In the genomic region with DNA sequence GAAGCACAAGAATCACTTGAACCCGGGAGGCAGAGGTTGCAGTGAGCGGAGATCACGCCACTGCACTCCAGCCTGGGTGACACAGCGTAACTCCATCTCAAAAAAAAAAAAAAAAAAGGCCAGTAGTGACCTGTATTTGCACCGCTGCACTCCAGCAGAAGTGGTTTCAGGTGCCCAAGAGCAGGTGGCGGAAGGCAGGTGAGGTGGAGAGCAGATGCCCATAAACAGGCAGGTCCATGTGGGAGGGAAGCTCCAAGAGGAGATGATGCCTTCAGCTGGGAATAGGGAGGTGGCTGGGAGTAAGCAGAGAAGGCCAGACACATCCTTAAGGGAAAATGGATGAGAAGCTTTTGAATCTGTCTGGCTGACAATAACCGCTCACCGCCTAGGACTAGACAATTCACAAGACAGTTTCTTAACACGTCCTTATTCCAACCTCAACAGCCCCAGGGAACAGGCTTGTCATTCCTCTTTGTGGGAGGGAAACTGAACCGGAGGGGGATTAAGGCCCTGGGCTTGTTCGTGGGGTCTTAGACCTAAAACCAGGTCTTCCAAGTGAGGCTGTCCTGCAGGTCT, we compare ENCODE assay signal across 12 cellular contexts. TPM values are rescaled to one million over a fixed set of nuclear protein-coding genes. Genes with fewer than 3 reads are reported as not detected.
DNase-seq lines count a peak whose midpoint lies in the region; ATAC-seq, FAIRE-seq and TF ChIP-seq lines count a peak whose summit lies in the region.
"Had no signal": no experiment of that assay in that cellular context is flagged by ENCODE, and none has a peak within 500 bp of the region (broad histone marks: within the 10 kb centered on the region; RNA-seq: fewer than 3 reads in every experiment).

No MANE protein-coding gene starts in this region.

- in situ Hi-C loops in GM12878 (cut with MboI) (no loop called here), HAP-1 (cut with MboI; ENCODE audit: low sequenced_read_pairs) (no loop called here)

- H3K27ac ChIP-seq in GM12878 (ENCODE audit: control insufficient read depth, insufficient read depth) (no peak overlapping the region), osteoblast (ENCODE audit: low read depth, low read length) (no peak overlapping the region)

- 21% methylated on average over 8 of the region's 11 CpGs for WGBS in GM12878 (ENCODE audit: insufficient coverage, insufficient replicate concordance, low lambda C conversion rate, missing lambda C conversion rate)

- RAD21 ChIA-PET in GM12878 (lab: Charles Lee; ENCODE audit: unreplicated experiment) = interaction anchor here (1.7 to 3.0 kb wide), 4 partner anchors 11 to 99 kb away, joined by 6 to 10 read pairs (median 6); no protein-coding TSS in a partner anchor

- DNase-seq in DMS53 treated with DMSO at 0.1 percent for 48 hours (lab: John Stamatoyannopoulos, UW; ENCODE audit: unreplicated experiment) (peak; percentile 100), NCI-H2029 treated with DMSO at 0.1 percent for 48 hours (lab: John Stamatoyannopoulos, UW) (peak; percentile 96), GM12878 (ENCODE audit: low read depth, low spot score) (no peak), osteoblast (ENCODE audit: insufficient read length, low spot score, missing footprints) (peak; percentile 71), Right ventricle myocardium inferior (ENCODE audit: missing footprints) (no peak), HAP-1 (ENCODE audit: low spot score in 2 of 2) (no peak), erythroblast (lab: John Stamatoyannopoulos, UW) (no peak), frontal cortex (ENCODE audit: low spot score in 2 of 2) (no peak)
- DNase-seq: amygdala, KG1, T-helper 17 cell had no signal

- POLR2A ChIA-PET in GM12878 (lab: Charles Lee) = interaction anchor here (0.6 kb wide), 1 partner anchor 66 kb away, joined by 3 read pairs; no protein-coding TSS in a partner anchor

- no peak overlapping the region for H2AFZ ChIP-seq in GM12878 (ENCODE audit: control insufficient read depth, low read depth, low read length)
- H2AFZ ChIP-seq in osteoblast (ENCODE audit: low read length) = no peak overlapping the region

- BruUV-seq in GM12878 (replicated peaks; lab: Mats Ljungman, UMichigan) = no TSS peak

- TF ChIP-seq CTCF in GM12878 (IDR thresholded peaks at IDR 0.05 in 2 of 3, conservative IDR thresholded peaks at IDR 0.05 in 1 of 3; ENCODE audit: control insufficient read depth in 2 of 3, extremely low read depth in 1 of 3, insufficient read depth in 1 of 3, low read depth in 3 of 3, low read length in 3 of 3) (no peak), osteoblast (IDR thresholded peaks at IDR 0.05; ENCODE audit: extremely low read depth, low read depth, low read length) (no peak)

- H3K4me2 ChIP-seq in GM12878 (ENCODE audit: control insufficient read depth, insufficient read depth) (no peak overlapping the region), osteoblast (ENCODE audit: insufficient read depth, low read length) (no peak overlapping the region)

- H3K36me3 ChIP-seq in GM12878 (ENCODE audit: control insufficient read depth in 2 of 2, insufficient read depth in 2 of 2, low read length in 1 of 2) (no peaks in the 10 kb centered on the region), osteoblast (ENCODE audit: insufficient read depth, low read length) (no peaks in the 10 kb centered on the region), HAP-1 (replicated peaks) (no peaks in the 10 kb centered on the region)

- peaks cover 4% of the 10 kb centered on the region for H3K4me1 ChIP-seq in GM12878 (ENCODE audit: control insufficient read depth, insufficient read depth, low read length)
- H3K4me1 ChIP-seq in osteoblast (ENCODE audit: insufficient read depth, low read length) = peaks cover 5% of the 10 kb centered on the region
- no peaks in the 10 kb centered on the region for H3K4me1 ChIP-seq in HAP-1

- H3K9me3 ChIP-seq in GM12878 (replicated peaks; ENCODE audit: control insufficient read depth, insufficient read depth, low read length) = no peaks in the 10 kb centered on the region
- no peaks in the 10 kb centered on the region for H3K9me3 ChIP-seq in osteoblast (ENCODE audit: low read depth, low read length)
- no peaks in the 10 kb centered on the region for H3K9me3 ChIP-seq in HAP-1

- H3K9ac ChIP-seq in GM12878 (ENCODE audit: control insufficient read depth, insufficient read depth, low read length) = no peak overlapping the region

- no peak for TF ChIP-seq RAD21 in GM12878 (IDR thresholded peaks at IDR 0.05; ENCODE audit: insufficient read depth, low read depth, low read length)

- peak; percentile 43 for ATAC-seq in GM12878
- no peak for ATAC-seq in Right ventricle myocardium inferior

- intact Hi-C loops in GM12878 (cut with micrococcal nuclease; ENCODE audit: unreplicated experiment) (loop anchor here (5.0 kb wide), 1 partner anchor 34 kb away; no protein-coding TSS in a partner anchor), Right ventricle myocardium inferior (cut with DNase I) (no loop called here)

- CTCF ChIA-PET in GM12878 (lab: Yijun Ruan, JAX) = interaction anchor here (1.4 to 4.3 kb wide), 4 partner anchors 12 to 69 kb away, joined by 4 to 17 read pairs (median 9); a partner anchor contains a TSS

- no peaks in the 10 kb centered on the region for H3K79me2 ChIP-seq in GM12878 (ENCODE audit: control insufficient read depth, insufficient read depth, low read length)
- H3K79me2 ChIP-seq in osteoblast (ENCODE audit: insufficient read depth, low read length) = no peaks in the 10 kb centered on the region

- no peak for FAIRE-seq in GM12878 (lab: Jason Lieb, UNC)
- no peak for FAIRE-seq in frontal cortex (lab: Jason Lieb, UNC)

- H3K27me3 ChIP-seq in GM12878 (replicated peaks in 1 of 2; ENCODE audit: control insufficient read depth in 2 of 2, insufficient read depth in 2 of 2, low read length in 1 of 2) = no peaks in the 10 kb centered on the region
- H3K27me3 ChIP-seq in osteoblast (ENCODE audit: insufficient read depth, low read length) = peaks cover 7% of the 10 kb centered on the region
- H3K27me3 ChIP-seq in HAP-1 (ENCODE audit: low read depth) = no peaks in the 10 kb centered on the region

- TF ChIP-seq EP300 in GM12878 (IDR thresholded peaks at IDR 0.05; ENCODE audit: borderline replicate concordance in 1 of 2, control insufficient read depth in 1 of 2, low read depth in 2 of 2, low read length in 2 of 2) = no peak

- SMC1A ChIA-PET in GM12878 (lab: Charles Lee; ENCODE audit: uncharacterized antibody, unreplicated experiment) = interaction anchor here (0.9 to 2.0 kb wide), 7 partner anchors 8 to 196 kb away, joined by 3 to 6 read pairs (median 4); no protein-coding TSS in a partner anchor

- H4K20me1 ChIP-seq in GM12878 (ENCODE audit: control insufficient read depth, insufficient read depth) = no peaks in the 10 kb centered on the region
- no peaks in the 10 kb centered on the region for H4K20me1 ChIP-seq in osteoblast (ENCODE audit: insufficient read depth, low read length)

- H3K4me3 ChIP-seq in GM12878 (no peak overlapping the region), osteoblast (ENCODE audit: insufficient read depth, low read length) (no peak overlapping the region), HAP-1 (no peak overlapping the region)

- TF ChIP-seq POLR2A in GM12878 (IDR thresholded peaks at IDR 0.05; ENCODE audit: low read depth, low read length) (no peak), erythroblast (IDR thresholded peaks at IDR 0.05; ENCODE audit: low read length) (no peak)

TF ChIP-seq in GM12878, 131 proteins besides CTCF, POLR2A, EP300 and RAD21 (continues in another document):
- TF ChIP-seq, protein P1, sequence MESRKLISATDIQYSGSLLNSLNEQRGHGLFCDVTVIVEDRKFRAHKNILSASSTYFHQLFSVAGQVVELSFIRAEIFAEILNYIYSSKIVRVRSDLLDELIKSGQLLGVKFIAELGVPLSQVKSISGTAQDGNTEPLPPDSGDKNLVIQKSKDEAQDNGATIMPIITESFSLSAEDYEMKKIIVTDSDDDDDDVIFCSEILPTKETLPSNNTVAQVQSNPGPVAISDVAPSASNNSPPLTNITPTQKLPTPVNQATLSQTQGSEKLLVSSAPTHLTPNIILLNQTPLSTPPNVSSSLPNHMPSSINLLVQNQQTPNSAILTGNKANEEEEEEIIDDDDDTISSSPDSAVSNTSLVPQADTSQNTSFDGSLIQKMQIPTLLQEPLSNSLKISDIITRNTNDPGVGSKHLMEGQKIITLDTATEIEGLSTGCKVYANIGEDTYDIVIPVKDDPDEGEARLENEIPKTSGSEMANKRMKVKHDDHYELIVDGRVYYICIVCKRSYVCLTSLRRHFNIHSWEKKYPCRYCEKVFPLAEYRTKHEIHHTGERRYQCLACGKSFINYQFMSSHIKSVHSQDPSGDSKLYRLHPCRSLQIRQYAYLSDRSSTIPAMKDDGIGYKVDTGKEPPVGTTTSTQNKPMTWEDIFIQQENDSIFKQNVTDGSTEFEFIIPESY (IDR thresholded peaks at IDR 0.05) = peak; percentile 83
- TF ChIP-seq SRF (IDR thresholded peaks at IDR 0.05; ENCODE audit: low read depth in 2 of 2, low read length in 2 of 2) (no peak), NR2C1 (IDR thresholded peaks at IDR 0.05) (no peak), SREBF2 (IDR thresholded peaks at IDR 0.05; ENCODE audit: low read length) (no peak)

RNA-seq across cellular contexts. Expression of a gene that starts 44.0 kb away (rescaled TPM):
- 2.3 and 2.8 TPM in 2 replicates for total RNA-seq in GM12878 (2013; cell fraction: nucleolus; rRNA removed)
- total RNA-seq in GM12878 (2014; rRNA removed) (1.0 and 1.4 TPM in 2 replicates), GM12878 (2014; rRNA removed; fragmentation: Illumina TruSeq; extraction: Trizol) (0.60 and 0.72 TPM in 2 replicates), GM12878 (2021) (0.90 and 1.5 TPM in 2 replicates), osteoblast (not detected in 2 replicates), Right ventricle myocardium inferior (0.49 TPM), frontal cortex (under 0.01 TPM)
- polyA plus RNA-seq in GM12878 (2011; ENCODE audit: low read depth) = 0.33 TPM
- polyA plus RNA-seq in GM12878 (2011; rRNA removed) (1.4 and 2.0 TPM in 2 replicates), GM12878 (2014; fragmentation: Illumina TruSeq; extraction: Trizol) (0.10 and 0.62 TPM in 2 replicates), GM12878 (2014; fragmentation: Nextera tagmentation; extraction: Ambion mirVana) (under 1 TPM; 0.10 to 0.20 TPM), GM12878 (2014; rRNA removed) (1.6 and 4.0 TPM in 2 replicates), GM12878 (2016; fragmentation: Nextera tagmentation; extraction: Ambion mirVana) (1 to 10 TPM; 1.4 to 2.3 TPM)
- polyA plus RNA-seq in GM12878 (2011; cell fraction: cytosol; rRNA removed) = 4.7 and 9.6 TPM in 2 replicates
- 3.3 and 9.4 TPM in 2 replicates for polyA plus RNA-seq in GM12878 (2011; cell fraction: nucleus; rRNA removed)
- polyA plus RNA-seq in GM12878 (2012) = 1.6 and 2.4 TPM in 2 replicates
- polyA minus RNA-seq in GM12878 (2011; rRNA and poly(A)+ RNA removed) = 1.7 and 9.9 TPM in 2 replicates
- polyA minus RNA-seq in GM12878 (2011; cell fraction: cytosol; rRNA and poly(A)+ RNA removed) = 2.7 and 6.9 TPM in 2 replicates
- polyA minus RNA-seq in GM12878 (2011; cell fraction: nucleus; rRNA and poly(A)+ RNA removed) = 0.60 and 6.0 TPM in 2 replicates
- total RNA-seq: activated CD8-positive, alpha-beta T cell treated with anti-CD3 and anti-CD28 coated beads for 36 hours; T-helper 17 cell had no signal

Comparison
In these comparisons a context has a peak if more than half of its experiments do, and no peak if none do; other contexts are left out.
1. DNase-seq: peak in DMS53 treated with DMSO at 0.1 percent for 48 hours (single experiment), NCI-H2029 treated with DMSO at 0.1 percent for 48 hours (single experiment) and osteoblast (single experiment); none in GM12878 (single experiment), Right ventricle myocardium inferior (single experiment), HAP-1 (0 of 2), erythroblast (0 of 2) and frontal cortex (0 of 2).